In genomic region chr14:22839159-22839779, GRCh38 we compare ENCODE assay signal across 11 cellular contexts. TPM values are rescaled to one million over a fixed set of nuclear protein-coding genes. Genes with fewer than 3 reads are reported as not detected.
A peak's percentile ranks its signal among the peaks of the same experiment; 100 is the strongest.
DNase-seq lines count a peak whose midpoint lies in the region; ATAC-seq and TF ChIP-seq lines count a peak whose summit lies in the region.
"Had no signal": no experiment of that assay in that cellular context is flagged by ENCODE, and none has a peak within 500 bp of the region (broad histone marks: within the 10 kb centered on the region; RNA-seq: fewer than 3 reads in every experiment).

No MANE protein-coding gene starts in this region.

- no peak for TF ChIP-seq CTCF in uterus (IDR thresholded peaks at IDR 0.05)
- TF ChIP-seq CTCF in WERI-Rb-1 (IDR thresholded peaks at IDR 0.05; ENCODE audit: low read depth, low read length) = no peak

- DNase-seq in left ventricle myocardium superior (peak; percentile 19), Right ventricle myocardium superior (no peak), epithelial cell of prostate (ENCODE audit: low read depth, low spot score) (peak; percentile 56), naive B cell (no peak), uterus (peak in 1 of 2 donors; percentile 58), putamen (ENCODE audit: low spot score) (no peak), WERI-Rb-1 (no peak), NCI-H1417 treated with DMSO at 0.1 percent for 48 hours (lab: John Stamatoyannopoulos, UW) (no peak)
- DNase-seq: CD4-positive, CD25-positive, alpha-beta regulatory T cell; NCI-H82 had no signal

- TF ChIP-seq POLR2A in uterus (IDR thresholded peaks at IDR 0.05) = no peak

- H3K36me3 ChIP-seq in uterus (no peaks in the 10 kb centered on the region), WERI-Rb-1 (peaks cover 8% of the 10 kb centered on the region; the same call in 1 of the 2 replicates)

- peak overlapping the region in 2 of 6 donors; percentile 1 to 80 for H3K27ac Mint-ChIP-seq in naive B cell
- H3K27ac Mint-ChIP-seq: CD4-positive, CD25-positive, alpha-beta regulatory T cell; stimulated activated naive CD8-positive, alpha-beta T cell treated with anti-CD3 and anti-CD28 coated beads, Interleukin-15, Interleukin-2, amounts not matched to agents 100 ng/mL and 50 ng/mL, for 24 hours had no signal

- peaks cover 0 to 21% of the 10 kb centered on the region in 2 donors for H3K4me1 ChIP-seq in uterus

- no peaks in the 10 kb centered on the region for H3K9me3 ChIP-seq in uterus
- no peaks in the 10 kb centered on the region for H3K9me3 ChIP-seq in WERI-Rb-1 (ENCODE audit: severe bottlenecking)

- H3K4me3 Mint-ChIP-seq in naive B cell = peak overlapping the region in 6 of 8 donors; percentile 15 to 97 (median 56)
- H3K4me3 Mint-ChIP-seq: stimulated activated naive CD8-positive, alpha-beta T cell treated with anti-CD3 and anti-CD28 coated beads, Interleukin-15, Interleukin-2, amounts not matched to agents 100 ng/mL and 50 ng/mL, for 24 hours had no signal

- H3K4me3 ChIP-seq in uterus = peak overlapping the region; percentile 74 to 75
- H3K4me3 ChIP-seq in WERI-Rb-1 (ENCODE audit: low read depth, low read length) = no peak overlapping the region

- H3K27me3 ChIP-seq in uterus (no peaks in the 10 kb centered on the region), WERI-Rb-1 (ENCODE audit: insufficient read depth, low read depth, severe bottlenecking) (no peaks in the 10 kb centered on the region)

- peaks cover 17 to 39% (median 33%) of the 10 kb centered on the region in 3 donors for H3K4me1 Mint-ChIP-seq in naive B cell

- no peaks in the 10 kb centered on the region for H3K36me3 Mint-ChIP-seq in naive B cell

- ATAC-seq in left ventricle myocardium superior (no peak), Right ventricle myocardium superior (ENCODE audit: poor library complexity) (no peak), naive B cell (ENCODE audit: low read depth in 2 of 2) (no peak)

- H3K27ac ChIP-seq in epithelial cell of prostate (peak overlapping the region; percentile 98), uterus (peak overlapping the region; percentile 96 to 100), WERI-Rb-1 (no peak overlapping the region)

- H3K27me3 Mint-ChIP-seq in naive B cell = peaks cover 0 to 25% (median 0%) of the 10 kb centered on the region in 3 donors

- H3K9me3 Mint-ChIP-seq in naive B cell = no peaks in the 10 kb centered on the region
- H3K9me3 Mint-ChIP-seq: CD4-positive, CD25-positive, alpha-beta regulatory T cell; stimulated activated naive CD8-positive, alpha-beta T cell treated with anti-CD3 and anti-CD28 coated beads, Interleukin-15, Interleukin-2, amounts not matched to agents 100 ng/mL and 50 ng/mL, for 24 hours had no signal

- intact Hi-C loops in left ventricle myocardium superior (cut with micrococcal nuclease) = no loop called here
- intact Hi-C loops in Right ventricle myocardium superior (cut with DNase I) = no loop called here
- intact Hi-C loops in uterus (cut with DNase I; ENCODE audit: low total_unique reads) = no loop called here

RNA-seq across cellular contexts. Expression of gene MMP14, which starts 2.9 kb away (rescaled TPM):
- 19.9 TPM for total RNA-seq in left ventricle myocardium superior
- 22.5 TPM for total RNA-seq in Right ventricle myocardium superior
- not detected for polyA plus RNA-seq in naive B cell (ENCODE audit: low read depth in 6 of 6)
- 100 to 1,000 TPM in 3 of 4 donors, 10 to 100 TPM in 1; 66.6 to 233 (median 172) TPM for total RNA-seq in uterus
- polyA plus RNA-seq: CD4-positive, CD25-positive, alpha-beta regulatory T cell had no signal

RNA-seq across cellular contexts. Expression of gene MRPL52, which starts 9.6 kb away (rescaled TPM):
- total RNA-seq in left ventricle myocardium superior (113 TPM), Right ventricle myocardium superior (110 TPM), uterus (100 to 1,000 TPM in 1 of 4 donors, 10 to 100 TPM in 3; 14.3 to 255 (median 35.3) TPM)
- polyA plus RNA-seq in naive B cell (ENCODE audit: low read depth in 6 of 6) = 100 to 1,000 TPM in 5 of 6 donors, 10 to 100 TPM in 1; 75.0 to 232 (median 186) TPM

RNA-seq across cellular contexts. Expression of gene SLC7A7, which starts 24.0 kb away (rescaled TPM):
- total RNA-seq in left ventricle myocardium superior (4.7 TPM), Right ventricle myocardium superior (4.6 TPM), uterus (10 to 100 TPM in 1 of 4 donors, 1 to 10 TPM in 3; 2.8 to 15.6 (median 6.8) TPM)
- 10 to 100 TPM; 16.2 to 78.3 (median 28.7) TPM for polyA plus RNA-seq in naive B cell (ENCODE audit: low read depth in 6 of 6)
- total RNA-seq: CD4-positive, CD25-positive, alpha-beta regulatory T cell had no signal

RNA-seq across cellular contexts. Expression of gene LRP10, which starts 32.3 kb away (rescaled TPM):
- total RNA-seq in left ventricle myocardium superior = 61.9 TPM
- 50.8 TPM for total RNA-seq in Right ventricle myocardium superior
- 100 to 1,000 TPM in 3 of 6 donors, 10 to 100 TPM in 3; 72.7 to 125 (median 92.6) TPM for polyA plus RNA-seq in naive B cell (ENCODE audit: low read depth in 6 of 6)
- 100 to 1,000 TPM in 1 of 4 donors, 10 to 100 TPM in 3; 27.4 to 140 (median 37.5) TPM for total RNA-seq in uterus

RNA-seq across cellular contexts. Expression of gene REM2, which starts 43.8 kb away (rescaled TPM):
- total RNA-seq in left ventricle myocardium superior (not detected), Right ventricle myocardium superior (not detected), uterus (1 to 10 TPM in 1 of 4 donors, under 1 TPM in 1, not detected in 2; 0.83 to 1.6 TPM)
- 1 to 10 TPM; 1.1 to 2.3 (median 1.4) TPM for polyA plus RNA-seq in naive B cell (ENCODE audit: low read depth in 6 of 6)

Comparison
In these comparisons a context has a peak if more than half of its experiments do, and no peak if none do; other contexts are left out.
1. DNase-seq: peak in left ventricle myocardium superior (single experiment) and epithelial cell of prostate (single experiment); none in Right ventricle myocardium superior (single experiment), naive B cell (single experiment), putamen (single experiment), WERI-Rb-1 (single experiment) and NCI-H1417 treated with DMSO at 0.1 percent for 48 hours (single experiment).